ENCODE assay signal across 30 cellular contexts in the genomic region with DNA sequence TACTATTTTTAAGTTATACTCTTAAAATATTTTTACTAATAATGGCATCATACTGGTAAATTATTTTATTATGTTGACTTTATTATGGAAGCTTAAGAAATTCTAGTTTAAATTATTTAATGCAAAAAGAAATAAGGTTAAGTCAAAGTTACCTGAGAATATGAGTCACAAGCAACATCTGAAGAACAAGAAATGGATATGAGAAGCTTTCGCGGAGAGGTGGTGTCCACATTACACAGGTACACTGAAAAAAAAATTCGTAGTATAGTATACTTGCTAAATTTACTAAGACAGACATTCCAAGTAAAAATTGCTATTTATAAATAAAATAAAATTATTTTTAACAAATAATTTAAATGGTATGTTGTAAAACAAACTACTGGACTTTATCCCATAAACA.
DNase-seq lines count a peak whose midpoint lies in the region; ATAC-seq, FAIRE-seq and TF ChIP-seq lines count a peak whose summit lies in the region.
"Had no signal": no experiment of that assay in that cellular context is flagged by ENCODE, and none has a peak within 500 bp of the region (broad histone marks: within the 10 kb centered on the region; RNA-seq: fewer than 3 reads in every experiment).

No MANE protein-coding gene starts in this region.

- peaks cover 30% of the 10 kb centered on the region for H3K4me1 Mint-ChIP-seq in activated CD8-positive, alpha-beta T cell treated with anti-CD3 and anti-CD28 coated beads, Interleukin-2, amount 10 ng/mL, durations not matched to agents 7 days and 5 days (ENCODE audit: low read depth)

- no peak overlapping the region for H3K27ac Mint-ChIP-seq in activated CD8-positive, alpha-beta T cell treated with anti-CD3 and anti-CD28 coated beads, Interleukin-2, amount 10 ng/mL, durations not matched to agents 7 days and 5 days
- H3K27ac Mint-ChIP-seq: activated naive CD8-positive, alpha-beta T cell; HFFc6 had no signal

- 0 out of 2 replicates have a peak overlapping the region, but pooled peaks have one; percentile 43 for H2AFZ ChIP-seq in Loucy (ENCODE audit: low read length)
- H2AFZ ChIP-seq: PC-9 had no signal

- H4K20me1 ChIP-seq in BLaER1 treated with 17β-estradiol and CSF1 and Interleukin-3, amounts not matched to agents 10 nM and 100 nM: 0 out of 22 replicates have a peak, but pooled peaks cover 0 to 2% (median 0%) of the 10 kb centered on the region in 11 experiments
- H4K20me1 ChIP-seq in Loucy (ENCODE audit: insufficient read depth, low read length, poor library complexity, severe bottlenecking): no peaks in the 10 kb centered on the region

- FAIRE-seq in RCC 7860 (lab: Jason Lieb, UNC): no peak
- FAIRE-seq: A204.1, colon had no signal

- POLR2A ChIA-PET in activated CD8-positive, alpha-beta T cell treated with anti-CD3 and anti-CD28 coated beads, Interleukin-2, amount 10 ng/mL, durations not matched to agents 7 days and 5 days (lab: Charles Lee): no interaction called here

- no peak for TF ChIP-seq CTCF in Loucy (conservative IDR thresholded peaks at IDR 0.05; ENCODE audit: low read length)

- no peak for DNase-seq in RCC 7860 (ENCODE audit: low spot score)
- no peak for DNase-seq in activated CD8-positive, alpha-beta T cell treated with anti-CD3 and anti-CD28 coated beads, Interleukin-2, amount 10 ng/mL, durations not matched to agents 7 days and 5 days
- no peak for DNase-seq in HAP-1 (ENCODE audit: low spot score in 2 of 2)
- DNase-seq: activated effector memory CD4-positive, alpha-beta T cell treated with Interleukin-2 at 50 U/mL for 16 hours; anterior cingulate cortex; CD8-positive, alpha-beta T cell; DMS 273 treated with DMSO at 0.1 percent for 48 hours; effector CD4-positive, alpha-beta T cell; HFFc6; IMR-90; left lung; mesenchymal stem cell; NCI-H1694; NCI-H2171; NCI-H524; PC-9; right lobe of liver; Right ventricle myocardium superior; stimulated activated naive CD4-positive, alpha-beta T cell treated with Interleukin-2 at 50 U/mL for 16 hours; testis; uterus had no signal

- H3K9me3 Mint-ChIP-seq in activated CD8-positive, alpha-beta T cell treated with anti-CD3 and anti-CD28 coated beads, Interleukin-2, amount 10 ng/mL, durations not matched to agents 7 days and 5 days (ENCODE audit: insufficient read depth): no peaks in the 10 kb centered on the region
- H3K9me3 Mint-ChIP-seq: CD8-positive, alpha-beta T cell had no signal

- ATAC-seq in GM19351 (IDR thresholded peaks at IDR 0.05; ENCODE audit: unreplicated experiment) (peak; percentile 28), HG02885 (IDR thresholded peaks at IDR 0.05; ENCODE audit: poor library complexity, unreplicated experiment) (peak; percentile 25), GM21737 (IDR thresholded peaks at IDR 0.05; ENCODE audit: unreplicated experiment) (no peak)
- no peak for ATAC-seq in activated CD8-positive, alpha-beta T cell treated with anti-CD3 and anti-CD28 coated beads, Interleukin-2, amount 10 ng/mL, durations not matched to agents 7 days and 5 days
- ATAC-seq: CD8-positive, alpha-beta T cell; left lung had no signal

- no peak overlapping the region for H3K4me3 ChIP-seq in BLaER1 treated with 17β-estradiol and CSF1 and Interleukin-3, amounts not matched to agents 10 nM and 100 nM
- H3K4me3 ChIP-seq in Loucy (ENCODE audit: low read length, poor library complexity, severe bottlenecking): peak overlapping the region; percentile 29
- H3K4me3 ChIP-seq in HAP-1: no peak overlapping the region
- H3K4me3 ChIP-seq: left lung, PC-9, right lobe of liver, testis, uterus had no signal

- no peaks in the 10 kb centered on the region for H3K79me2 ChIP-seq in Loucy (ENCODE audit: insufficient read depth, low read length)

- peaks cover 12 to 34% (median 20%) of the 10 kb centered on the region in 11 experiments for H3K9me3 ChIP-seq in BLaER1 treated with 17β-estradiol and CSF1 and Interleukin-3, amounts not matched to agents 10 nM and 100 nM (replicated peaks in 1 of 11)
- H3K9me3 ChIP-seq in Loucy (ENCODE audit: insufficient read depth, low read depth, low read length) (no peaks in the 10 kb centered on the region; the same call in 1 of the 2 replicates), HAP-1 (no peaks in the 10 kb centered on the region)
- H3K9me3 ChIP-seq: right lobe of liver, testis, uterus had no signal

- CTCF ChIA-PET in activated CD8-positive, alpha-beta T cell treated with anti-CD3 and anti-CD28 coated beads, Interleukin-2, amount 10 ng/mL, durations not matched to agents 7 days and 5 days (lab: Charles Lee): no interaction called here

- in situ Hi-C loops in HAP-1 (cut with MboI; ENCODE audit: low sequenced_read_pairs): no loop called here

- H3K9me2 ChIP-seq in Loucy (replicated peaks; ENCODE audit: low read depth, low read length): no peaks in the 10 kb centered on the region

- H3K27me3 Mint-ChIP-seq in activated CD8-positive, alpha-beta T cell treated with anti-CD3 and anti-CD28 coated beads, Interleukin-2, amount 10 ng/mL, durations not matched to agents 7 days and 5 days (ENCODE audit: low read depth): peaks cover 6% of the 10 kb centered on the region
- H3K27me3 Mint-ChIP-seq: activated naive CD8-positive, alpha-beta T cell had no signal

- no peaks in the 10 kb centered on the region; a peak in 1 of 22 replicates for H3K36me3 ChIP-seq in BLaER1 treated with 17β-estradiol and CSF1 and Interleukin-3, amounts not matched to agents 10 nM and 100 nM
- no peaks in the 10 kb centered on the region for H3K36me3 ChIP-seq in Loucy (ENCODE audit: insufficient read depth, low read length)
- H3K36me3 ChIP-seq in HAP-1 (replicated peaks): no peaks in the 10 kb centered on the region
- H3K36me3 ChIP-seq: left lung, right lobe of liver, uterus had no signal

- H3K9ac ChIP-seq in BLaER1 treated with 17β-estradiol and CSF1 and Interleukin-3, amounts not matched to agents 10 nM and 100 nM: no peak overlapping the region
- H3K9ac ChIP-seq in Loucy (ENCODE audit: low read depth, low read length, poor library complexity, severe bottlenecking): no peak overlapping the region

- H3F3A ChIP-seq in Loucy (ENCODE audit: low read depth): no peaks in the 10 kb centered on the region

- peaks cover 8 to 24% (median 18%) of the 10 kb centered on the region in 10 experiments; a peak in 19 of 20 replicates for H3K4me1 ChIP-seq in BLaER1 treated with 17β-estradiol and CSF1 and Interleukin-3, amounts not matched to agents 10 nM and 100 nM
- H3K4me1 ChIP-seq in Loucy (ENCODE audit: insufficient read depth, low read length, poor library complexity, severe bottlenecking) (peaks cover 25% of the 10 kb centered on the region), HAP-1 (no peaks in the 10 kb centered on the region)
- H3K4me1 ChIP-seq: left lung, right lobe of liver, testis, uterus had no signal

- no peaks in the 10 kb centered on the region for H3K36me3 Mint-ChIP-seq in activated CD8-positive, alpha-beta T cell treated with anti-CD3 and anti-CD28 coated beads, Interleukin-2, amount 10 ng/mL, durations not matched to agents 7 days and 5 days (ENCODE audit: low read depth)
- H3K36me3 Mint-ChIP-seq: CD8-positive, alpha-beta T cell had no signal

- no peak overlapping the region for H3K4me3 Mint-ChIP-seq in activated CD8-positive, alpha-beta T cell treated with anti-CD3 and anti-CD28 coated beads, Interleukin-2, amount 10 ng/mL, durations not matched to agents 7 days and 5 days
- H3K4me3 Mint-ChIP-seq: activated naive CD8-positive, alpha-beta T cell; CD8-positive, alpha-beta T cell; HFFc6 had no signal

- peaks cover 0 to 19% (median 0%) of the 10 kb centered on the region in 11 experiments; a peak in 4 of 22 replicates for H3K27me3 ChIP-seq in BLaER1 treated with 17β-estradiol and CSF1 and Interleukin-3, amounts not matched to agents 10 nM and 100 nM
- H3K27me3 ChIP-seq in Loucy (ENCODE audit: insufficient read depth, low read length, poor library complexity, severe bottlenecking): no peaks in the 10 kb centered on the region
- no peaks in the 10 kb centered on the region for H3K27me3 ChIP-seq in HAP-1 (ENCODE audit: low read depth)
- H3K27me3 ChIP-seq: left lung, right lobe of liver, testis, uterus had no signal

- H3K27ac ChIP-seq in BLaER1 treated with 17β-estradiol and CSF1 and Interleukin-3, amounts not matched to agents 10 nM and 100 nM: no peak overlapping the region
- H3K27ac ChIP-seq: epithelial cell of prostate, PC-9, right lobe of liver, testis, uterus had no signal

- H3K4me2 ChIP-seq in BLaER1 treated with 17β-estradiol and CSF1 and Interleukin-3, amounts not matched to agents 10 nM and 100 nM: peak overlapping the region in 9 of 11 experiments; percentile 18 to 52 (median 30); a peak in 11 of 22 replicates
- peak overlapping the region; percentile 46 for H3K4me2 ChIP-seq in Loucy (ENCODE audit: low read depth, low read length, poor library complexity, severe bottlenecking)
- H3K4me2 ChIP-seq: PC-9 had no signal

Comparison
In these comparisons a context has a peak if more than half of its experiments do, and no peak if none do; other contexts are left out.
1. ATAC-seq: peak in GM19351 (single experiment) and HG02885 (single experiment); none in GM21737 (single experiment) and activated CD8-positive, alpha-beta T cell treated with anti-CD3 and anti-CD28 coated beads, Interleukin-2, amount 10 ng/mL, durations not matched to agents 7 days and 5 days (single experiment).